10 cellular contexts compared by ENCODE assay signal in the genomic region with DNA sequence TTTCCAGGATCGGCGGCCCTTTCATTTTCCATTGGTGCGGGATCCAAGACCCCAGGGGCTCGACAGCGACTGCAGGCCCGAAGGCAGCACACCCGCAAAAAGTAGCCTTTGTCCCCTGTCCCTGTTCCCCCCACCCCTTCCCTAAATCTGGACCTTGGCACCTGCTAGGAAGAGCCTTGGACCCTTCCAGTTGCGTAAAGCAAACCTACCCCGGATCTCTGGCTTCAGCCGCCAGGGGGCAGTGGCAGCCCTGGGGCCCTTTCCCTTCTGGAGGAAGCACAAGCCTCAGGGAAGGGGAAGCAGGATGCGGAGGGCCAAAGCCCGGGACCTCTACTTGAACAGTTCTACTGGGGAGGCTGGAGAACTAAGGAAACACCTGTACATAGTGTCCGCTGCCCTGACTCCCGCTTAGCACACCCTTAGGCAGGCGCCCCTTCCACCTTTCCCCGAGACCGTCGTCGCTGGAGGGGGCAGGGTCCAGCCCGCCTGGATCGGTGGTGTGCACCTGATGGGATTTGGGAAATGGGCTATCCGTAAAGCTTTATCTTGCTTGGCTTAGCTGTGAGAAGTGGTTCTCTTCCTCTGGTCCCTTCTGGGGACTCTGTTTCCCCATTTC. TPM values are rescaled to one million over a fixed set of nuclear protein-coding genes. Genes with fewer than 3 reads are reported as not detected.
A peak's percentile ranks its signal among the peaks of the same experiment; 100 is the strongest.
DNase-seq lines count a peak whose midpoint lies in the region; TF ChIP-seq lines count a peak whose summit lies in the region.
"Not testable (repeated sequence)": the region's sequence is repeated elsewhere in the genome, so short reads cannot be mapped to it uniquely, and the experiment has no call there.
"Had no signal": no experiment of that assay in that cellular context is flagged by ENCODE, and none has a peak within 500 bp of the region (broad histone marks: within the 10 kb centered on the region; RNA-seq: fewer than 3 reads in every experiment).

No MANE protein-coding gene starts in this region.

- H3K79me1 ChIP-seq in H9 (ENCODE audit: insufficient read depth, low read depth, low read length, poor library complexity, severe bottlenecking), result not testable (repeated sequence)

- H2BK120ac ChIP-seq in H9 (ENCODE audit: low read depth, low read length, poor library complexity, severe bottlenecking), result not testable (repeated sequence)

- 0 out of 2 replicates have a peak, but pooled peaks have one; percentile 3 for TF ChIP-seq CTCF in AG10803 (conservative IDR thresholded peaks at IDR 0.05; ENCODE audit: low read length)
- peak; percentile 63 for TF ChIP-seq CTCF in H9 (conservative IDR thresholded peaks at IDR 0.05)
- peak; percentile 39; the same call in 1 of the 2 replicates for TF ChIP-seq CTCF in PC-9 (conservative IDR thresholded peaks at IDR 0.05)
- peak; percentile 33 for TF ChIP-seq CTCF in astrocyte of the spinal cord (IDR thresholded peaks at IDR 0.05; ENCODE audit: low read depth, low read length)
- peak; percentile 35 for TF ChIP-seq CTCF in epithelial cell of esophagus (IDR thresholded peaks at IDR 0.05; ENCODE audit: insufficient read depth, low read depth, low read length, missing control alignments)
- peak; percentile 42 for TF ChIP-seq CTCF in left ventricle myocardium inferior (IDR thresholded peaks at IDR 0.05; ENCODE audit: borderline replicate concordance)
- peak; percentile 51 for TF ChIP-seq CTCF in neural progenitor cell (IDR thresholded peaks at IDR 0.05)
- TF ChIP-seq CTCF in type B pancreatic cell (conservative IDR thresholded peaks at IDR 0.05), result peak; percentile 53

- not testable (repeated sequence) for H3K4me1 ChIP-seq in H9 (ENCODE audit: insufficient read depth, low read length); PC-9 (replicated peaks; ENCODE audit: insufficient read depth); left ventricle myocardium inferior; neural progenitor cell

- H2BK12ac ChIP-seq in H9 (ENCODE audit: insufficient read length, low read depth, low read length), result not testable (repeated sequence)

- not testable (repeated sequence) for H4K91ac ChIP-seq in H9 (ENCODE audit: insufficient read length, low read depth, low read length)

- H3K9ac ChIP-seq in H9 (ENCODE audit: extremely low read depth, insufficient read length, low read length); neural progenitor cell: not testable (repeated sequence)

- H3K4me3 Mint-ChIP-seq in H9, neural progenitor cell, type B pancreatic cell: not testable (repeated sequence)

- no CpG with 5 or more reads among the region's 22 CpGs for WGBS in H9 (ENCODE audit: extremely low coverage, insufficient read length, low lambda C conversion rate)

- not testable (repeated sequence) for H3K18ac ChIP-seq in H9 (ENCODE audit: insufficient read length, low read depth, low read length)

- not testable (repeated sequence) for H3K4me3 ChIP-seq in AG10803 (ENCODE audit: low read length); PC-9; astrocyte of the spinal cord (ENCODE audit: low read depth, low read length); epithelial cell of esophagus (ENCODE audit: low read length); left ventricle myocardium inferior; neural progenitor cell

- not testable (repeated sequence) for H2BK15ac ChIP-seq in H9 (ENCODE audit: low read depth, low read length)

- H3K27me3 Mint-ChIP-seq in H9 (ENCODE audit: low read depth); neural progenitor cell (ENCODE audit: insufficient read depth, low read depth); type B pancreatic cell: not testable (repeated sequence)

- not testable (repeated sequence) for H3K4me1 Mint-ChIP-seq in H9; neural progenitor cell; type B pancreatic cell (ENCODE audit: unreplicated experiment)

- H3K14ac ChIP-seq in H9 (ENCODE audit: insufficient read depth, low read length), result not testable (repeated sequence)

- POLR2A ChIA-PET in PC-9 (lab: Charles Lee; ENCODE audit: unreplicated experiment), result not testable (repeated sequence)

- in situ Hi-C loops in astrocyte of the spinal cord (cut with HindIII; ENCODE audit: low sequenced_read_pairs), result not testable (repeated sequence)

- H3K56ac ChIP-seq in H9 (ENCODE audit: insufficient read length, low read depth, low read length), result not testable (repeated sequence)

- H3K23me2 ChIP-seq in H9 (ENCODE audit: insufficient read length, low read depth, low read length, poor library complexity, severe bottlenecking), result not testable (repeated sequence)

- not testable (repeated sequence) for H3K36me3 ChIP-seq in PC-9 (ENCODE audit: low read depth); neural progenitor cell
- peaks cover 21% of the 10 kb centered on the region for H3K36me3 ChIP-seq in left ventricle myocardium inferior

- not testable (repeated sequence) for H3K4ac ChIP-seq in H9 (ENCODE audit: low read depth, low read length)

- H3K79me2 ChIP-seq in H9 (ENCODE audit: insufficient read depth, low read length); PC-9 (ENCODE audit: low read depth); neural progenitor cell (ENCODE audit: low read depth): not testable (repeated sequence)

- not testable (repeated sequence) for H3K27ac Mint-ChIP-seq in H9, neural progenitor cell, type B pancreatic cell

- not testable (repeated sequence) for H2BK5ac ChIP-seq in H9 (ENCODE audit: insufficient read length, low read length)

- not testable (repeated sequence) for H4K20me1 ChIP-seq in H9 (ENCODE audit: control insufficient read depth, insufficient read depth, insufficient read length); PC-9 (ENCODE audit: insufficient read depth); neural progenitor cell (ENCODE audit: low read depth)

- H3F3A ChIP-seq in PC-9 (ENCODE audit: insufficient read depth, low read depth); neural progenitor cell (ENCODE audit: low read depth): not testable (repeated sequence)

- not testable (repeated sequence) for H2AK5ac ChIP-seq in H9 (ENCODE audit: insufficient read length, low read length)

- intact Hi-C loops in PC-9 (cut with micrococcal nuclease; ENCODE audit: unreplicated experiment); left ventricle myocardium inferior (cut with micrococcal nuclease): not testable (repeated sequence)

- CTCF ChIA-PET in PC-9 (lab: Charles Lee), result not testable (repeated sequence)

- not testable (repeated sequence) for H3K23ac ChIP-seq in H9 (ENCODE audit: insufficient read length, low read depth, low read length)

- not testable (repeated sequence) for H3K27me3 ChIP-seq in H9 (ENCODE audit: insufficient read depth, low read length); PC-9 (ENCODE audit: insufficient read depth, low read depth); left ventricle myocardium inferior (ENCODE audit: low read depth); neural progenitor cell

- H3K4me2 ChIP-seq in H9 (ENCODE audit: insufficient read depth, insufficient read length, low read length); PC-9; neural progenitor cell: not testable (repeated sequence)

- H3K36me3 Mint-ChIP-seq in H9 (ENCODE audit: insufficient read depth in 1 of 3, low read depth in 3 of 3), result peaks cover 10 to 28% (median 28%) of the 10 kb centered on the region in 3 experiments; a peak in 6 of 7 replicates
- not testable (repeated sequence) for H3K36me3 Mint-ChIP-seq in neural progenitor cell, type B pancreatic cell

- H3K9me3 ChIP-seq in H9 (ENCODE audit: control insufficient read depth, low read depth, low read length); PC-9 (ENCODE audit: insufficient read depth, low read depth); left ventricle myocardium inferior (replicated peaks); neural progenitor cell (ENCODE audit: low read depth): not testable (repeated sequence)

- not testable (repeated sequence) for H2BK20ac ChIP-seq in H9 (ENCODE audit: low read depth, low read length, poor library complexity, severe bottlenecking)

- DNase-seq in AG10803 (ENCODE audit: low read depth); PC-9; astrocyte of the spinal cord (ENCODE audit: low read depth, low spot score); epithelial cell of esophagus (ENCODE audit: low read depth); left ventricle myocardium inferior; type B pancreatic cell (ENCODE audit: extremely low spot score, unreplicated experiment): not testable (repeated sequence)
- DNase-seq in H9, result peak; percentile 32
- peak; percentile 1 for DNase-seq in neural progenitor cell (ENCODE audit: low spot score)

- not testable (repeated sequence) for H3K27ac ChIP-seq in H9 (ENCODE audit: insufficient read length, low read depth, low read length); PC-9; left ventricle myocardium inferior (replicated peaks); neural progenitor cell

- not testable (repeated sequence) for BruUV-seq in PC-9 (replicated peaks; lab: Mats Ljungman, UMichigan)

- not testable (repeated sequence) for H4K5ac ChIP-seq in H9 (ENCODE audit: insufficient read length, low read depth, low read length)

- not testable (repeated sequence) for H4K8ac ChIP-seq in H9 (replicated peaks; ENCODE audit: insufficient read length, low read depth, low read length)

- not testable (repeated sequence) for H2AFZ ChIP-seq in H9 (ENCODE audit: low read length); PC-9; neural progenitor cell (replicated peaks)

- H3T11ph ChIP-seq in H9 (ENCODE audit: low read length), result not testable (repeated sequence)

- not testable (repeated sequence) for H3K9me2 ChIP-seq in PC-9 (ENCODE audit: insufficient read depth)

- H3K9me3 Mint-ChIP-seq in H9, neural progenitor cell, type B pancreatic cell: not testable (repeated sequence)

RNA-seq across cellular contexts. Expression of a gene that starts 21.3 kb away (rescaled TPM):
- 79.0 and 80.2 TPM in 2 replicates for total RNA-seq in H9 (2021)
- total RNA-seq in PC-9 (2021), result 36.6 and 49.0 TPM in 2 replicates
- 17.3 TPM for total RNA-seq in left ventricle myocardium inferior
- total RNA-seq in neural progenitor cell (ENCODE audit: low replicate concordance), result 5.8 and 10.4 TPM in 2 replicates
- total RNA-seq in type B pancreatic cell (ENCODE audit: low replicate concordance), result 38.9 and 51.2 TPM in 2 replicates

RNA-seq across cellular contexts. Expression of a gene that starts 23.0 kb away (rescaled TPM):
- total RNA-seq in H9 (2021), result 0.26 TPM in 1 of 2 replicates, not detected in the other
- 1.2 and 2.6 TPM in 2 replicates for total RNA-seq in PC-9 (2021)
- not detected for total RNA-seq in left ventricle myocardium inferior
- total RNA-seq in neural progenitor cell (ENCODE audit: low replicate concordance), result 0.15 and 0.36 TPM in 2 replicates
- total RNA-seq in type B pancreatic cell (ENCODE audit: low replicate concordance), result 1.8 TPM in 1 of 2 replicates, not detected in the other
- total RNA-seq: ascending aorta, urinary bladder had no signal

Comparison
In these comparisons a context has a peak if more than half of its experiments do, and no peak if none do; other contexts are left out.
1. CTCF ChIP-seq: peak in every context shown above with its lines; median percentile 63 in H9; 53 in type B pancreatic cell; 51 in neural progenitor cell; 42 in left ventricle myocardium inferior; 39 in PC-9; 35 in epithelial cell of esophagus; 33 in astrocyte of the spinal cord; 3 in AG10803.